In genomic region chr3:113211370-113212154, GRCh38 we compare ENCODE assay signal across 8 cellular contexts. TPM values are rescaled to one million over a fixed set of nuclear protein-coding genes. Genes with fewer than 3 reads are reported as not detected.
DNase-seq lines count a peak whose midpoint lies in the region; ATAC-seq, FAIRE-seq and TF ChIP-seq lines count a peak whose summit lies in the region.

BOC (plus strand) TSS chr3:113211557; CDS start chr3:113249803, 38,246 bp downstream.

- H3K9me3 ChIP-seq in SK-N-SH (no peaks in the 10 kb centered on the region), endothelial cell of umbilical vein (replicated peaks; ENCODE audit: control insufficient read depth, insufficient read depth, low read length) (no peaks in the 10 kb centered on the region), tibial nerve (no peaks in the 10 kb centered on the region)

- FAIRE-seq in endothelial cell of umbilical vein (lab: Jason Lieb, UNC) = peak; percentile 37

- no peaks in the 10 kb centered on the region for H3K27me3 ChIP-seq in SK-N-SH (ENCODE audit: insufficient read depth)
- peaks cover 30 to 53% of the 10 kb centered on the region in 2 experiments for H3K27me3 ChIP-seq in endothelial cell of umbilical vein (ENCODE audit: control insufficient read depth in 2 of 2, insufficient read depth in 2 of 2, low read length in 2 of 2)
- H3K27me3 ChIP-seq in tibial nerve = no peaks in the 10 kb centered on the region

- ATAC-seq in HG03159 (IDR thresholded peaks at IDR 0.05; ENCODE audit: unreplicated experiment) (no peak), HG03439 (IDR thresholded peaks at IDR 0.05; ENCODE audit: unreplicated experiment) (no peak)

- H3K79me2 ChIP-seq in SK-N-SH (ENCODE audit: insufficient read depth) = 0 out of 2 replicates have a peak, but pooled peaks cover 4% of the 10 kb centered on the region
- H3K79me2 ChIP-seq in endothelial cell of umbilical vein (ENCODE audit: control insufficient read depth, insufficient read depth, low read length) = no peaks in the 10 kb centered on the region

- TF ChIP-seq POLR2A in endothelial cell of umbilical vein (IDR thresholded peaks at IDR 0.05; ENCODE audit: low read depth, low read length) = no peak
- TF ChIP-seq POLR2A in tibial nerve (IDR thresholded peaks at IDR 0.05) = peak in 1 of 2 donors; percentile 42

- H2AFZ ChIP-seq in SK-N-SH (ENCODE audit: low read depth) (peak within 1 kb of the TSS; percentile 98), endothelial cell of umbilical vein (ENCODE audit: low read depth, low read length) (peak within 1 kb of the TSS; percentile 85)

- H3K36me3 ChIP-seq in SK-N-SH (replicated peaks in 1 of 2; ENCODE audit: control insufficient read depth in 1 of 2, insufficient read depth in 2 of 2, low read length in 1 of 2) (peaks cover 3 to 4% of the 10 kb centered on the region in 2 experiments), endothelial cell of umbilical vein (ENCODE audit: control insufficient read depth in 2 of 2, extremely low read depth in 1 of 2, insufficient read depth in 2 of 2, low read length in 2 of 2) (no peaks in the 10 kb centered on the region), tibial nerve (no peaks in the 10 kb centered on the region)

- WGBS in SK-N-SH (ENCODE audit: low lambda C conversion rate) = under 1% methylated on average over 51 of the region's 76 CpGs
- 1 to 2% methylated on average over 29 to 53 of the region's 76 CpGs for WGBS in tibial nerve, 2 donors

- no peaks in the 10 kb centered on the region for H3F3A ChIP-seq in SK-N-SH (replicated peaks; ENCODE audit: insufficient read depth)

- H3K27ac ChIP-seq in SK-N-SH (ENCODE audit: low read depth in 2 of 2, low read length in 1 of 2) (peak within 1 kb of the TSS; percentile 42 to 74; a peak in 3 of 4 replicates), endothelial cell of umbilical vein (ENCODE audit: insufficient read depth, low read depth, low read length) (no peak within 1 kb of the TSS), tibial nerve (peak within 1 kb of the TSS; percentile 73 to 90 (median 82))

- no peak for TF ChIP-seq RAD21 in SK-N-SH (IDR thresholded peaks at IDR 0.05; ENCODE audit: low read length)

- H3K4me1 ChIP-seq in SK-N-SH (ENCODE audit: control insufficient read depth in 1 of 2, insufficient read depth in 2 of 2, low read depth in 1 of 2, low read length in 1 of 2) (peaks cover 0 to 22% of the 10 kb centered on the region in 2 experiments; a peak in 2 of 4 replicates), endothelial cell of umbilical vein (ENCODE audit: control insufficient read depth, extremely low read depth, insufficient read depth, low read length) (no peaks in the 10 kb centered on the region), tibial nerve (peaks cover 0 to 24% (median 3%) of the 10 kb centered on the region in 4 donors)

- H4K20me1 ChIP-seq in SK-N-SH (ENCODE audit: insufficient read depth) = no peaks in the 10 kb centered on the region
- no peaks in the 10 kb centered on the region for H4K20me1 ChIP-seq in endothelial cell of umbilical vein (replicated peaks; ENCODE audit: control insufficient read depth, extremely low read depth, insufficient read depth, low read length)

- dilution Hi-C loops in endothelial cell of umbilical vein (cut with MboI; ENCODE audit: extremely low pct_ligation_motif_present, low sequenced_read_pairs) = no loop called here

- H3K4me3 ChIP-seq in SK-N-SH (ENCODE audit: low read depth in 2 of 2, low read length in 1 of 2) = peak within 1 kb of the TSS; percentile 68 to 75
- H3K4me3 ChIP-seq in endothelial cell of umbilical vein (replicated peaks in 1 of 3; ENCODE audit: insufficient read depth in 1 of 3, low read depth in 1 of 3, low read length in 3 of 3) = peak within 1 kb of the TSS; percentile 53 to 59 (median 53)
- H3K4me3 ChIP-seq in tibial nerve = peak within 1 kb of the TSS; percentile 58 to 92 (median 75)

- H3K9me1 ChIP-seq in endothelial cell of umbilical vein (replicated peaks; ENCODE audit: control insufficient read depth, extremely low read depth, insufficient read depth, low read length) = no peaks in the 10 kb centered on the region

- DNase-seq in ACHN = peak; percentile 17
- peak; percentile 69 for DNase-seq in GM13976 (ENCODE audit: low spot score)
- peak; percentile 76 for DNase-seq in SK-N-SH
- DNase-seq in endothelial cell of umbilical vein (ENCODE audit: low read depth, low spot score) = peak; percentile 10
- DNase-seq in mesenteric fat pad (ENCODE audit: low spot score) = no peak
- no peak for DNase-seq in tibial nerve (ENCODE audit: low spot score in 2 of 2)

- CTCF ChIA-PET in SK-N-SH (lab: Yijun Ruan, JAX) = interaction anchor here (0.8 to 2.9 kb wide), 6 partner anchors 11 to 77 kb away, joined by 3 to 12 read pairs (median 4); no protein-coding TSS in a partner anchor
- CTCF ChIA-PET in endothelial cell of umbilical vein (lab: Charles Lee) = interaction anchor here (1.3 kb wide), 1 partner anchor 77 kb away, joined by 9 read pairs; no protein-coding TSS in a partner anchor

- no TSS peak for BruUV-seq in endothelial cell of umbilical vein (replicated peaks; lab: Mats Ljungman, UMichigan)

- POLR2A ChIA-PET in SK-N-SH (lab: Yijun Ruan, JAX) = interaction anchor here (0.7 to 1.4 kb wide), 5 partner anchors 16 to 163 kb away, joined by 3 to 6 read pairs (median 3); no protein-coding TSS in a partner anchor
- POLR2A ChIA-PET in endothelial cell of umbilical vein (lab: Charles Lee) = no interaction called here

- in situ Hi-C loops in ACHN (cut with HindIII; ENCODE audit: low pct_ligation_motif_present, low pct_unique_long_range_greater_than_20kb, low sequenced_read_pairs) = no loop called here
- in situ Hi-C loops in GM13976 (cut with MboI; ENCODE audit: low sequenced_read_pairs, unreplicated experiment) = no loop called here

- H3K4me2 ChIP-seq in SK-N-SH = peak within 1 kb of the TSS; percentile 78
- H3K4me2 ChIP-seq in endothelial cell of umbilical vein (ENCODE audit: insufficient read depth, low read length) = peak within 1 kb of the TSS; percentile 89

- H3K9ac ChIP-seq in SK-N-SH (peak within 1 kb of the TSS; percentile 72), endothelial cell of umbilical vein (replicated peaks; ENCODE audit: extremely low read depth, insufficient read depth, low read length) (no peak within 1 kb of the TSS)

- H3K9me2 ChIP-seq in SK-N-SH = no peaks in the 10 kb centered on the region

- no peak; a peak in 1 of 4 replicates for TF ChIP-seq EP300 in SK-N-SH (IDR thresholded peaks at IDR 0.05; ENCODE audit: borderline replicate concordance in 1 of 2, low read depth in 1 of 2, low read length in 1 of 2)
- TF ChIP-seq EP300 in tibial nerve (IDR thresholded peaks at IDR 0.05) = peak in 1 of 2 donors; percentile 42

- TF ChIP-seq CTCF in GM13976 (IDR thresholded peaks at IDR 0.05; ENCODE audit: borderline replicate concordance, control extremely low read depth, extremely low read depth, insufficient read depth, missing control alignments) = no peak
- TF ChIP-seq CTCF in SK-N-SH (IDR thresholded peaks at IDR 0.05) = no peak
- no peak for TF ChIP-seq CTCF in endothelial cell of umbilical vein (IDR thresholded peaks at IDR 0.05; ENCODE audit: extremely low read depth in 1 of 2, insufficient read depth in 1 of 2, low read depth in 1 of 2, low read length in 2 of 2)
- no peak for TF ChIP-seq CTCF in tibial nerve (IDR thresholded peaks at IDR 0.05)

- intact Hi-C loops in endothelial cell of umbilical vein (cut with micrococcal nuclease) = loop anchor here (5.0 to 10.0 kb wide), 3 partner anchors 76 to 363 kb away; no protein-coding TSS in a partner anchor

TF ChIP-seq in SK-N-SH, 30 proteins besides CTCF, POLR2A, EP300 and RAD21 (continues in another document):
- TF ChIP-seq NRF1 (IDR thresholded peaks at IDR 0.05; ENCODE audit: low read depth, low read length) (0 out of 2 replicates have a peak, but pooled peaks have one; percentile 19), POLR2AphosphoS5 (IDR thresholded peaks at IDR 0.05; ENCODE audit: low read depth, low read length) (0 out of 2 replicates have a peak, but pooled peaks have one; percentile 18)

TF ChIP-seq in endothelial cell of umbilical vein, 7 proteins besides CTCF, POLR2A, EP300 and RAD21:
- TF ChIP-seq FOS (IDR thresholded peaks at IDR 0.05; ENCODE audit: borderline replicate concordance, insufficient read depth, low read length) = no peak
- no peak for TF ChIP-seq JUN (IDR thresholded peaks at IDR 0.05; ENCODE audit: borderline replicate concordance, insufficient read depth, insufficient read length, low read depth)
- no peak for TF ChIP-seq MAX (IDR thresholded peaks at IDR 0.05; ENCODE audit: insufficient read depth, insufficient read length)

RNA-seq across cellular contexts. Expression of gene BOC, which starts in this region (rescaled TPM):
- 5.8 and 6.6 TPM in 2 replicates for polyA plus RNA-seq in SK-N-SH (2012; rRNA removed)
- 3.3 and 4.6 TPM in 2 replicates for polyA plus RNA-seq in SK-N-SH (2012; cell fraction: cytosol; rRNA removed)
- polyA plus RNA-seq in SK-N-SH (2012; cell fraction: nucleus; rRNA removed) = 9.4 and 11.2 TPM in 2 replicates
- not detected in 2 replicates for total RNA-seq in endothelial cell of umbilical vein
- polyA plus RNA-seq in endothelial cell of umbilical vein = 0.07 and 0.10 TPM in 2 replicates
- 0.07 and 0.10 TPM in 2 replicates for polyA plus RNA-seq in endothelial cell of umbilical vein (2011; cell fraction: cytosol; rRNA removed)
- polyA plus RNA-seq in endothelial cell of umbilical vein (2011; cell fraction: nucleus; rRNA removed) = 0.03 and 0.15 TPM in 2 replicates
- not detected in 2 replicates for polyA plus RNA-seq in endothelial cell of umbilical vein (2012)
- polyA minus RNA-seq in endothelial cell of umbilical vein = 0.34 TPM in 1 of 2 replicates, not detected in the other
- polyA minus RNA-seq in endothelial cell of umbilical vein (2011; cell fraction: cytosol; rRNA and poly(A)+ RNA removed) = not detected
- polyA minus RNA-seq in endothelial cell of umbilical vein (2011; cell fraction: nucleus; rRNA and poly(A)+ RNA removed) = not detected in 2 replicates
- total RNA-seq in mesenteric fat pad = 37.3 TPM
- total RNA-seq in tibial nerve = 10 to 100 TPM; 27.6 to 63.2 (median 48.1) TPM

Comparison
In these comparisons a context has a peak if more than half of its experiments do, and no peak if none do; other contexts are left out.
1. RNA of gene BOC (total RNA-seq): 27.6 to 63.2 TPM in tibial nerve and 37.3 TPM in mesenteric fat pad (single experiment); not detected in endothelial cell of umbilical vein; every median in the first group is over 10 times any median in the second.
2. Peak in DNase-seq, H3K4me3 ChIP-seq and H3K4me2 ChIP-seq in endothelial cell of umbilical vein; RNA of the gene not detected or under 1 TPM.
3. DNase-seq: peak in ACHN (single experiment), GM13976 (single experiment) and SK-N-SH (single experiment); none in mesenteric fat pad (single experiment) and tibial nerve (0 of 2).
4. Peak in every context shown above with its lines, with median percentiles within 50 percentile points of each other: H3K4me3 ChIP-seq.